Comparison of ENCODE assay signal across 8 cellular contexts in the genomic region with DNA sequence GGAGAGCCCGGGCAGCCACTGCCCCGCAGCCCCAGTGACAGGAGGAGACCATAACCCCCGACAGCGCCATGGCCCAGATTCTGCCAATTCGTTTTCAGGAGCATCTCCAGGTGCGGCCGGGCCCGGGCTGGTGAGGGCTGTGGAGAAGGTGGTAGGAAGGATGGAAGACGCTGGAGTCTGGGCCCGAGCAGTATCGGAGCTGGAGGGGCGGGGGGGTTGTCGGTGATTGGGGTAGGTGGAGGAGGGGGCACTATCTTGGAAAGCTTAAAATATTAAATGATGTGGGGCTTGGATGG.
DNase-seq lines count a peak whose midpoint lies in the region; ATAC-seq and TF ChIP-seq lines count a peak whose summit lies in the region.

No MANE protein-coding gene starts in this region.

- no peaks in the 10 kb centered on the region for H3K27me3 ChIP-seq in muscle layer of duodenum (ENCODE audit: low read depth, low read length)

- DNase-seq in AG10803 (ENCODE audit: low read depth): no peak
- no peak for DNase-seq in cardiac fibroblast (ENCODE audit: low read depth in 2 of 2)
- no peak for DNase-seq in DMS153 (lab: John Stamatoyannopoulos, UW)
- DNase-seq in GDM1 (lab: John Stamatoyannopoulos, UW): no peak

- H3K4me1 ChIP-seq in muscle layer of duodenum (ENCODE audit: control insufficient read depth in 1 of 2, insufficient read depth in 2 of 2, low read length in 2 of 2): peaks cover 17 to 39% of the 10 kb centered on the region in 2 donors

- H3K9me3 ChIP-seq in muscle layer of duodenum (ENCODE audit: control insufficient read depth in 1 of 2, low read length in 2 of 2): no peaks in the 10 kb centered on the region

- peak overlapping the region; percentile 100 for H3K27ac ChIP-seq in muscle layer of duodenum (ENCODE audit: low read length)

- peak; percentile 1 for ATAC-seq in HG02970 (IDR thresholded peaks at IDR 0.05; ENCODE audit: low FRiP score, unreplicated experiment)
- ATAC-seq in activated CD4-positive, CD25-positive, alpha-beta regulatory T cell treated with anti-CD3 and anti-CD28 coated beads, Interleukin-2, amount 50 U/mL, for 24 hours: no peak
- ATAC-seq in HG02884 (IDR thresholded peaks at IDR 0.05; ENCODE audit: unreplicated experiment): no peak

- H3K4me3 ChIP-seq in AG10803 (ENCODE audit: low read length) (peak overlapping the region; percentile 92), cardiac fibroblast (replicated peaks in 1 of 2; ENCODE audit: low read depth in 2 of 2, low read length in 2 of 2) (peak overlapping the region; percentile 97 to 98), muscle layer of duodenum (ENCODE audit: low read depth in 1 of 2, low read length in 2 of 2) (peak overlapping the region; percentile 75 to 98)

- TF ChIP-seq CTCF in AG10803 (conservative IDR thresholded peaks at IDR 0.05; ENCODE audit: low read length): no peak
- no peak for TF ChIP-seq CTCF in cardiac fibroblast (IDR thresholded peaks at IDR 0.05; ENCODE audit: low read depth, low read length)

- H3K36me3 ChIP-seq in muscle layer of duodenum (ENCODE audit: control insufficient read depth in 1 of 2, insufficient read depth in 2 of 2, low read length in 2 of 2): peaks cover 0 to 15% of the 10 kb centered on the region in 2 donors
